ENCODE assay signal across 16 cellular contexts in genomic region chr14:70920608-70921007, GRCh38. TPM values are rescaled to one million over a fixed set of nuclear protein-coding genes. Genes with fewer than 3 reads are reported as not detected.
A peak's percentile ranks its signal among the peaks of the same experiment; 100 is the strongest.
DNase-seq lines count a peak whose midpoint lies in the region; ATAC-seq and TF ChIP-seq lines count a peak whose summit lies in the region.
"Had no signal": no experiment of that assay in that cellular context is flagged by ENCODE, and none has a peak within 500 bp of the region (broad histone marks: within the 10 kb centered on the region; RNA-seq: fewer than 3 reads in every experiment).

No MANE protein-coding gene starts in this region.

- H3K4me3 Mint-ChIP-seq in activated naive CD4-positive, alpha-beta T cell treated with anti-CD3 and anti-CD28 coated beads, Interleukin-2, amount 50 U/mL, for 24 hours: peak overlapping the region; percentile 66
- H3K4me3 Mint-ChIP-seq in activated CD4-positive, alpha-beta memory T cell treated with anti-CD3 and anti-CD28 coated beads for 36 hours: no peak overlapping the region
- H3K4me3 Mint-ChIP-seq: stimulated activated memory B cell treated with anti-CD40 and anti-IgM and Interleukin-4, amounts not matched to agents 10 μg/mL and 1 μg/mL and 100 μg/mL, for 72 hours had no signal

- H3K4me3 ChIP-seq in epithelial cell of esophagus (ENCODE audit: low read length) (no peak overlapping the region), subcutaneous abdominal adipose tissue (ENCODE audit: low read depth in 1 of 5, low read length in 5 of 5) (no peak overlapping the region)

- H3K9ac ChIP-seq in subcutaneous abdominal adipose tissue (ENCODE audit: low read length in 5 of 5): peak overlapping the region in 2 of 5 donors; percentile 20 to 44

- intact Hi-C loops in activated CD4-positive, alpha-beta memory T cell treated with anti-CD3 and anti-CD28 coated beads for 36 hours (cut with micrococcal nuclease): loop anchor here (1.0 to 2.0 kb wide), 2 partner anchors 12 to 14 kb away; no protein-coding TSS in a partner anchor

- ATAC-seq in GM18498 (IDR thresholded peaks at IDR 0.05; ENCODE audit: unreplicated experiment) (no peak), GM21526 (IDR thresholded peaks at IDR 0.05; ENCODE audit: low FRiP score, unreplicated experiment) (no peak)
- ATAC-seq: stimulated activated memory B cell treated with anti-CD40 and anti-IgM and Interleukin-4, amounts not matched to agents 10 μg/mL and 1 μg/mL and 100 μg/mL, for 72 hours had no signal

- no peak for TF ChIP-seq CTCF in epithelial cell of esophagus (IDR thresholded peaks at IDR 0.05; ENCODE audit: insufficient read depth, low read depth, low read length, missing control alignments)

- no peaks in the 10 kb centered on the region for H3K27me3 ChIP-seq in subcutaneous abdominal adipose tissue (ENCODE audit: control insufficient read depth in 5 of 5, insufficient read depth in 4 of 5, low read length in 5 of 5)

- no peaks in the 10 kb centered on the region for H3K36me3 ChIP-seq in subcutaneous abdominal adipose tissue (ENCODE audit: control insufficient read depth in 5 of 5, insufficient read depth in 5 of 5, low read length in 5 of 5)

- no peaks in the 10 kb centered on the region for H3K27me3 Mint-ChIP-seq in activated naive CD4-positive, alpha-beta T cell treated with anti-CD3 and anti-CD28 coated beads, Interleukin-2, amount 50 U/mL, for 24 hours
- no peaks in the 10 kb centered on the region for H3K27me3 Mint-ChIP-seq in activated CD4-positive, alpha-beta memory T cell treated with anti-CD3 and anti-CD28 coated beads for 36 hours
- H3K27me3 Mint-ChIP-seq: stimulated activated memory B cell treated with anti-CD40 and anti-IgM and Interleukin-4, amounts not matched to agents 10 μg/mL and 1 μg/mL and 100 μg/mL, for 72 hours had no signal

- H3K9me3 Mint-ChIP-seq in activated naive CD4-positive, alpha-beta T cell treated with anti-CD3 and anti-CD28 coated beads, Interleukin-2, amount 50 U/mL, for 24 hours: peaks cover 4% of the 10 kb centered on the region
- H3K9me3 Mint-ChIP-seq in activated CD4-positive, alpha-beta memory T cell treated with anti-CD3 and anti-CD28 coated beads for 36 hours: no peaks in the 10 kb centered on the region

- DNase-seq in activated naive CD4-positive, alpha-beta T cell treated with anti-CD3 and anti-CD28 coated beads, Interleukin-2, amount 50 U/mL, for 16 hours: no peak
- no peak for DNase-seq in activated CD4-positive, alpha-beta memory T cell treated with anti-CD3 and anti-CD28 coated beads for 36 hours
- peak; percentile 54 for DNase-seq in epithelial cell of esophagus (ENCODE audit: low read depth)
- no peak for DNase-seq in NCI-H2107 (lab: John Stamatoyannopoulos, UW)
- DNase-seq: cerebellar nuclear complex; islet precursor cell; midbrain; NCI-H2171; NK-92 treated with Interleukin-12 subunit alpha and Interleukin-12 subunit beta, amount 100 ng/mL, for 24 hours; Right ventricle myocardium superior; T1000 had no signal

- H3K4me1 ChIP-seq in subcutaneous abdominal adipose tissue (ENCODE audit: control insufficient read depth in 5 of 5, insufficient read depth in 5 of 5, low read length in 5 of 5): peaks cover 4 to 28% (median 25%) of the 10 kb centered on the region in 5 donors

- peaks cover 90% of the 10 kb centered on the region for H3K4me1 Mint-ChIP-seq in activated naive CD4-positive, alpha-beta T cell treated with anti-CD3 and anti-CD28 coated beads, Interleukin-2, amount 50 U/mL, for 24 hours
- peaks cover 84% of the 10 kb centered on the region for H3K4me1 Mint-ChIP-seq in activated CD4-positive, alpha-beta memory T cell treated with anti-CD3 and anti-CD28 coated beads for 36 hours (ENCODE audit: low read depth)

- POLR2A ChIA-PET in activated CD4-positive, alpha-beta memory T cell treated with anti-CD3 and anti-CD28 coated beads for 36 hours (lab: Charles Lee): interaction anchor here (1.4 to 2.6 kb wide), 3 partner anchors 10 to 14 kb away, joined by 3 to 8 read pairs (median 5); no protein-coding TSS in a partner anchor

- peak overlapping the region; percentile 72 for H3K27ac ChIP-seq in subcutaneous abdominal adipose tissue (ENCODE audit: low read depth, low read length)

- H3K9me3 ChIP-seq in subcutaneous abdominal adipose tissue (ENCODE audit: control insufficient read depth in 5 of 5, low read length in 5 of 5): no peaks in the 10 kb centered on the region

- peaks cover 6% of the 10 kb centered on the region for H3K36me3 Mint-ChIP-seq in activated naive CD4-positive, alpha-beta T cell treated with anti-CD3 and anti-CD28 coated beads, Interleukin-2, amount 50 U/mL, for 24 hours
- H3K36me3 Mint-ChIP-seq in activated CD4-positive, alpha-beta memory T cell treated with anti-CD3 and anti-CD28 coated beads for 36 hours: peaks cover 11% of the 10 kb centered on the region

- H3K27ac Mint-ChIP-seq in activated naive CD4-positive, alpha-beta T cell treated with anti-CD3 and anti-CD28 coated beads, Interleukin-2, amount 50 U/mL, for 24 hours: peak overlapping the region; percentile 90
- peak overlapping the region; percentile 79 for H3K27ac Mint-ChIP-seq in activated CD4-positive, alpha-beta memory T cell treated with anti-CD3 and anti-CD28 coated beads for 36 hours
- H3K27ac Mint-ChIP-seq: stimulated activated memory B cell treated with anti-CD40 and anti-IgM and Interleukin-4, amounts not matched to agents 10 μg/mL and 1 μg/mL and 100 μg/mL, for 72 hours had no signal

- CTCF ChIA-PET in activated CD4-positive, alpha-beta memory T cell treated with anti-CD3 and anti-CD28 coated beads for 36 hours (lab: Charles Lee): interaction anchor here (2.0 to 4.8 kb wide), 3 partner anchors 13 to 19 kb away, joined by 5 to 42 read pairs (median 8); partner anchors contain the start of gene PCNX1

RNA-seq across cellular contexts. Expression of gene PCNX1, which starts 13.3 kb away (rescaled TPM):
- 10 to 100 TPM; 39.2 to 44.4 TPM for total RNA-seq in activated CD4-positive, alpha-beta memory T cell treated with anti-CD3 and anti-CD28 coated beads for 36 hours
